1 cellular context compared by ENCODE assay signal in genomic region chr2:127701193-127701650, GRCh38.
TF ChIP-seq lines count a peak whose summit lies in the region.

TSS of gene SFT2D3 (plus strand) at chr2:127701497. CDS start at chr2:127701529, 32 bp downstream.

TF ChIP-seq in GM12878, 131 proteins besides CTCF, POLR2A, EP300 and RAD21 (continued from another document):
- no peak for TF ChIP-seq ZBTB4 (CRISPR knock-in tag; IDR thresholded peaks at IDR 0.05)
- peak; percentile 67; the same call in 1 of the 2 replicates for TF ChIP-seq CREB1 (IDR thresholded peaks at IDR 0.05; ENCODE audit: low read depth)
- no peak for TF ChIP-seq HDAC6 (IDR thresholded peaks at IDR 0.05; ENCODE audit: unreplicated experiment)
- peak; percentile 16; the same call in 1 of the 2 replicates for TF ChIP-seq BACH1 (IDR thresholded peaks at IDR 0.05; ENCODE audit: borderline replicate concordance)
- TF ChIP-seq CUX1 (IDR thresholded peaks at IDR 0.05; ENCODE audit: insufficient replicate concordance, low read depth, low read length) = no peak
- TF ChIP-seq SMAD1 (IDR thresholded peaks at IDR 0.05; ENCODE audit: low read depth, partially characterized antibody) = peak; percentile 55
- TF ChIP-seq SUZ12 (IDR thresholded peaks at IDR 0.05; ENCODE audit: unreplicated experiment) = no peak
- peak; percentile 55 for TF ChIP-seq HDGF (IDR thresholded peaks at IDR 0.05)
- peak; percentile 74; the same call in 1 of the 2 replicates for TF ChIP-seq TCF3 (IDR thresholded peaks at IDR 0.05; ENCODE audit: borderline replicate concordance, insufficient read depth, low read depth, low read length)
- peak; percentile 49; the same call in 1 of the 2 replicates for TF ChIP-seq CHD2 (IDR thresholded peaks at IDR 0.05; ENCODE audit: borderline replicate concordance, low read depth, low read length)
- no peak for TF ChIP-seq JUND (IDR thresholded peaks at IDR 0.05; ENCODE audit: low read depth, low read length)
- no peak for TF ChIP-seq RBBP5 (conservative IDR thresholded peaks at IDR 0.05)
- no peak for TF ChIP-seq KAT2A (conservative IDR thresholded peaks at IDR 0.05; ENCODE audit: control insufficient read depth, low read depth, low read length)
- TF ChIP-seq CBX5 (IDR thresholded peaks at IDR 0.05; ENCODE audit: low read depth) = no peak; the same call in 1 of the 2 replicates
- no peak for TF ChIP-seq CBX3 (IDR thresholded peaks at IDR 0.05; ENCODE audit: borderline replicate concordance, low read depth)
- peak; percentile 88 for TF ChIP-seq PML (IDR thresholded peaks at IDR 0.05; ENCODE audit: low read length)
- peak; percentile 83; the same call in 2 of the 3 replicates for TF ChIP-seq POU2F2 (IDR thresholded peaks at IDR 0.05; ENCODE audit: borderline replicate concordance, low read depth, low read length)
- peak; percentile 90; the same call in 1 of the 2 replicates for TF ChIP-seq MLLT1 (IDR thresholded peaks at IDR 0.05)
- no peak for TF ChIP-seq NFYA (IDR thresholded peaks at IDR 0.05; ENCODE audit: borderline replicate concordance, low read depth, low read length)
- TF ChIP-seq E4F1 (IDR thresholded peaks at IDR 0.05; ENCODE audit: borderline replicate concordance, partially characterized antibody) = peak; percentile 88
- TF ChIP-seq MTA3 (IDR thresholded peaks at IDR 0.05; ENCODE audit: borderline replicate concordance, low read length) = no peak; the same call in 1 of the 2 replicates
- TF ChIP-seq ASH2L (IDR thresholded peaks at IDR 0.05; ENCODE audit: borderline replicate concordance, low read depth) = 0 out of 2 replicates have a peak, but pooled peaks have one; percentile 14
- 0 out of 2 replicates have a peak, but pooled peaks have one; percentile 35 for TF ChIP-seq HCFC1 (IDR thresholded peaks at IDR 0.05; ENCODE audit: low read length)
- TF ChIP-seq FOS (IDR thresholded peaks at IDR 0.05; ENCODE audit: borderline replicate concordance, extremely low read depth, insufficient read length) = no peak
- TF ChIP-seq RUNX3 (IDR thresholded peaks at IDR 0.05; ENCODE audit: low read length) = peak; percentile 64
- TF ChIP-seq POLR2AphosphoS2 (IDR thresholded peaks at IDR 0.05; ENCODE audit: low read depth, low read length) = peak; percentile 85
- no peak for TF ChIP-seq KDM1A (IDR thresholded peaks at IDR 0.05; ENCODE audit: borderline replicate concordance)
- TF ChIP-seq TCF12 (IDR thresholded peaks at IDR 0.05; ENCODE audit: low read depth, low read length) = peak; percentile 76; the same call in 1 of the 2 replicates
- TF ChIP-seq SMAD5 (IDR thresholded peaks at IDR 0.05; ENCODE audit: low read depth) = peak; percentile 82; the same call in 1 of the 2 replicates
- TF ChIP-seq EED (IDR thresholded peaks at IDR 0.05; ENCODE audit: low read depth) = no peak
- TF ChIP-seq YY1 (IDR thresholded peaks at IDR 0.05; ENCODE audit: low read depth, low read length) = peak; percentile 99
TF ChIP-seq in GM12878: peak in this region for 37.
